In genomic region chr7:55307123-55307916, GRCh38 we compare ENCODE assay signal across 13 cellular contexts. TPM values are rescaled to one million over a fixed set of nuclear protein-coding genes. Genes with fewer than 3 reads are reported as not detected.
DNase-seq lines count a peak whose midpoint lies in the region; ATAC-seq and TF ChIP-seq lines count a peak whose summit lies in the region.
"Had no signal": no experiment of that assay in that cellular context is flagged by ENCODE, and none has a peak within 500 bp of the region (broad histone marks: within the 10 kb centered on the region; RNA-seq: fewer than 3 reads in every experiment).

No MANE protein-coding gene starts in this region.

- H3K4me1 ChIP-seq in GM23248 (ENCODE audit: insufficient read depth) (peaks cover 41% of the 10 kb centered on the region), hepatocyte (ENCODE audit: insufficient read depth) (no peaks in the 10 kb centered on the region)

- H3K36me3 ChIP-seq in GM23248 (ENCODE audit: low read depth) (no peaks in the 10 kb centered on the region), WERI-Rb-1 (no peaks in the 10 kb centered on the region), hepatocyte (replicated peaks; ENCODE audit: insufficient read depth, low read depth) (no peaks in the 10 kb centered on the region)
- H3K36me3 ChIP-seq: esophagus muscularis mucosa had no signal

- DNase-seq in A172 (ENCODE audit: low spot score): peak; percentile 42
- peak; percentile 38 for DNase-seq in GM23248
- DNase-seq in WERI-Rb-1: peak; percentile 18
- DNase-seq in hepatocyte (ENCODE audit: low spot score): peak; percentile 16
- DNase-seq in NCI-H82 (lab: John Stamatoyannopoulos, UW): no peak
- no peak for DNase-seq in NCI-H146 treated with DMSO at 0.1 percent for 48 hours (lab: John Stamatoyannopoulos, UW; ENCODE audit: unreplicated experiment)
- DNase-seq: activated gamma-delta T cell; central memory CD4-positive, alpha-beta T cell; NCI-H1105; stimulated activated naive CD8-positive, alpha-beta T cell treated with anti-CD3 and anti-CD28 coated beads, Interleukin-15, Interleukin-2, amounts not matched to agents 100 U/mL and 50 U/mL, for 24 hours had no signal

- H3K9ac ChIP-seq in GM23248: no peak overlapping the region

- no peaks in the 10 kb centered on the region for H3K79me2 ChIP-seq in GM23248 (ENCODE audit: insufficient read depth)
- no peaks in the 10 kb centered on the region for H3K79me2 ChIP-seq in hepatocyte

- TF ChIP-seq CTCF in WERI-Rb-1 (IDR thresholded peaks at IDR 0.05; ENCODE audit: low read depth, low read length): peak; percentile 27; the same call in 1 of the 2 replicates
- no peak for TF ChIP-seq CTCF in hepatocyte (IDR thresholded peaks at IDR 0.05; ENCODE audit: poor library complexity)

- 88 to 92% methylated on average over 4 of the region's 4 CpGs for WGBS in GM23248 (ENCODE audit: low coverage in 1 of 2, low lambda C conversion rate in 2 of 2, missing lambda C conversion rate in 2 of 2), 2 experiments
- 73% methylated on average over 4 of the region's 4 CpGs for WGBS in hepatocyte (ENCODE audit: low lambda C conversion rate, missing lambda C conversion rate)

- H3K27me3 ChIP-seq in GM23248 (replicated peaks; ENCODE audit: insufficient read depth): no peaks in the 10 kb centered on the region
- H3K27me3 ChIP-seq in WERI-Rb-1 (ENCODE audit: insufficient read depth, low read depth, severe bottlenecking): peaks cover 2% of the 10 kb centered on the region
- no peaks in the 10 kb centered on the region for H3K27me3 ChIP-seq in hepatocyte
- H3K27me3 ChIP-seq: esophagus muscularis mucosa had no signal

- no peaks in the 10 kb centered on the region for H3K9me3 ChIP-seq in GM23248 (ENCODE audit: low read depth)
- H3K9me3 ChIP-seq in WERI-Rb-1 (ENCODE audit: severe bottlenecking): no peaks in the 10 kb centered on the region
- no peaks in the 10 kb centered on the region for H3K9me3 ChIP-seq in hepatocyte (ENCODE audit: low read depth)
- H3K9me3 ChIP-seq: esophagus muscularis mucosa had no signal

- H3F3A ChIP-seq in GM23248 (ENCODE audit: insufficient read depth): peaks cover 20% of the 10 kb centered on the region

- no peak overlapping the region for H3K4me2 ChIP-seq in GM23248 (ENCODE audit: unreplicated experiment)
- no peak overlapping the region for H3K4me2 ChIP-seq in hepatocyte

- H3K9me2 ChIP-seq in GM23248 (ENCODE audit: insufficient read depth) (no peaks in the 10 kb centered on the region), hepatocyte (replicated peaks; ENCODE audit: insufficient read depth) (no peaks in the 10 kb centered on the region)

- H4K20me1 ChIP-seq in GM23248 (ENCODE audit: insufficient read depth) (no peaks in the 10 kb centered on the region), hepatocyte (ENCODE audit: insufficient read depth, poor library complexity, severe bottlenecking) (no peaks in the 10 kb centered on the region)

- H3K4me3 ChIP-seq in GM23248 (no peak overlapping the region), WERI-Rb-1 (ENCODE audit: low read depth, low read length) (no peak overlapping the region), hepatocyte (no peak overlapping the region)
- H3K4me3 ChIP-seq: esophagus muscularis mucosa had no signal

- in situ Hi-C loops in GM23248 (cut with MboI): no loop called here

- ATAC-seq in HG02973 (IDR thresholded peaks at IDR 0.05; ENCODE audit: unreplicated experiment) (no peak), esophagus mucosa (no peak)
- ATAC-seq: stimulated activated naive CD8-positive, alpha-beta T cell treated with anti-CD3 and anti-CD28 coated beads, Interleukin-15, Interleukin-2, amounts not matched to agents 100 U/mL and 50 U/mL, for 24 hours had no signal

- H3K27ac ChIP-seq in GM23248 (peak overlapping the region; percentile 35), WERI-Rb-1 (no peak overlapping the region), hepatocyte (peak overlapping the region; percentile 48)
- H3K27ac ChIP-seq: esophagus muscularis mucosa had no signal

- H2AFZ ChIP-seq in GM23248: no peak overlapping the region
- H2AFZ ChIP-seq in hepatocyte: no peak overlapping the region

RNA-seq across cellular contexts. Expression of gene LANCL2, which starts 57.8 kb away (rescaled TPM):
- 19.7 and 27.5 TPM in 2 replicates for total RNA-seq in A172 (2014; rRNA removed; shearing (Covaris generic))
- 11.0 and 11.7 TPM in 2 replicates for total RNA-seq in GM23248 (2014; rRNA removed; shearing (Covaris generic))
- polyA plus RNA-seq in GM23248 (2016; fragmentation: Nextera tagmentation; extraction: Ambion mirVana): 12.8 and 13.8 TPM in 2 replicates
- 14.1 and 14.8 TPM in 2 replicates for total RNA-seq in hepatocyte
- 13.5 and 16.2 TPM in 2 replicates for polyA plus RNA-seq in hepatocyte
- total RNA-seq in esophagus mucosa: 10.0 TPM

Comparison
In these comparisons a context has a peak if more than half of its experiments do, and no peak if none do; other contexts are left out.
1. DNase-seq: peak in A172 (single experiment), GM23248 (single experiment), WERI-Rb-1 (single experiment) and hepatocyte (single experiment); none in NCI-H82 (single experiment) and NCI-H146 treated with DMSO at 0.1 percent for 48 hours (single experiment).